19 cellular contexts compared by ENCODE assay signal in genomic region chr5:56648460-56649034, GRCh38.
"Had no signal": no experiment of that assay in that cellular context is flagged by ENCODE, and none has a peak within 500 bp of the region (broad histone marks: within the 10 kb centered on the region; RNA-seq: fewer than 3 reads in every experiment).

No MANE protein-coding gene starts in this region.

- H3K27ac ChIP-seq: body of pancreas, parathyroid adenoma, testis had no signal

- DNase-seq: activated CD4-positive, alpha-beta memory T cell treated with anti-CD3 and anti-CD28 coated beads, Interleukin-2, amount 10 ng/mL, durations not matched to agents 7 days and 5 days; activated CD4-positive, alpha-beta T cell treated with anti-CD3 and anti-CD28 coated beads for 48 hours; activated naive CD4-positive, alpha-beta T cell treated with Interleukin-2 at 50 U/mL for 16 hours; anterior cingulate cortex; body of pancreas; effector CD4-positive, alpha-beta T cell; heart left ventricle; left cardiac atrium; right cardiac atrium; stimulated activated CD4-positive, alpha-beta T cell treated with anti-CD3 and anti-CD28 coated beads, Interleukin-2, amount 100 ng/mL, for 24 hours; T1000; testis had no signal

- H3K27ac Mint-ChIP-seq: activated CD4-positive, alpha-beta memory T cell treated with anti-CD3 and anti-CD28 coated beads, Interleukin-2, amount 10 ng/mL, durations not matched to agents 7 days and 5 days; dendritic cell treated with granulocyte-macrophage colony-stimulating factor and Interleukin-4, amounts not matched to agents 40 ng/mL and 50 ng/mL, for 4 days; stimulated activated memory B cell treated with anti-CD40 and anti-IgM and Interleukin-4, amounts not matched to agents 10 μg/mL and 1 μg/mL and 100 μg/mL, for 72 hours; T-helper 1 cell treated with Interleukin-12 subunit alpha and Interleukin-12 subunit beta and Interleukin-4 antibody, amounts not matched to agents 30 μg/mL and 1 μg/mL, for 36 hours; type B pancreatic cell; WTC11 had no signal

- H3K36me3 ChIP-seq: heart left ventricle had no signal

- H3K79me2 ChIP-seq: parathyroid adenoma had no signal

- H3K9me3 Mint-ChIP-seq: activated CD4-positive, alpha-beta memory T cell treated with anti-CD3 and anti-CD28 coated beads, Interleukin-2, amount 10 ng/mL, durations not matched to agents 7 days and 5 days; dendritic cell treated with granulocyte-macrophage colony-stimulating factor and Interleukin-4, amounts not matched to agents 40 ng/mL and 50 ng/mL, for 4 days; nephron; stimulated activated memory B cell treated with anti-CD40 and anti-IgM and Interleukin-4, amounts not matched to agents 10 μg/mL and 1 μg/mL and 100 μg/mL, for 72 hours; T-helper 1 cell treated with Interleukin-12 subunit alpha and Interleukin-12 subunit beta and Interleukin-4 antibody, amounts not matched to agents 30 μg/mL and 1 μg/mL, for 36 hours; WTC11 had no signal

- H3K4me1 ChIP-seq: parathyroid adenoma, testis had no signal

- H3K9ac ChIP-seq: parathyroid adenoma had no signal

- H2AFZ ChIP-seq: parathyroid adenoma had no signal

- H3K9me3 ChIP-seq: body of pancreas, heart left ventricle, testis had no signal

- ATAC-seq: body of pancreas; heart left ventricle; left cardiac atrium; right cardiac atrium; stimulated activated memory B cell treated with anti-CD40 and anti-IgM and Interleukin-4, amounts not matched to agents 10 μg/mL and 1 μg/mL and 100 μg/mL, for 72 hours; WTC11 had no signal

- H3K36me3 Mint-ChIP-seq: stimulated activated memory B cell treated with anti-CD40 and anti-IgM and Interleukin-4, amounts not matched to agents 10 μg/mL and 1 μg/mL and 100 μg/mL, for 72 hours; type B pancreatic cell; WTC11 had no signal

- H3K4me3 Mint-ChIP-seq: activated CD4-positive, alpha-beta memory T cell treated with anti-CD3 and anti-CD28 coated beads, Interleukin-2, amount 10 ng/mL, durations not matched to agents 7 days and 5 days; dendritic cell treated with granulocyte-macrophage colony-stimulating factor and Interleukin-4, amounts not matched to agents 40 ng/mL and 50 ng/mL, for 4 days; nephron; stimulated activated memory B cell treated with anti-CD40 and anti-IgM and Interleukin-4, amounts not matched to agents 10 μg/mL and 1 μg/mL and 100 μg/mL, for 72 hours; T-helper 1 cell treated with Interleukin-12 subunit alpha and Interleukin-12 subunit beta and Interleukin-4 antibody, amounts not matched to agents 30 μg/mL and 1 μg/mL, for 36 hours; type B pancreatic cell; WTC11 had no signal

- H3K4me3 ChIP-seq: body of pancreas, heart left ventricle, testis had no signal

- H3K27me3 ChIP-seq: body of pancreas, heart left ventricle, testis had no signal

- H3K27me3 Mint-ChIP-seq: stimulated activated memory B cell treated with anti-CD40 and anti-IgM and Interleukin-4, amounts not matched to agents 10 μg/mL and 1 μg/mL and 100 μg/mL, for 72 hours; type B pancreatic cell had no signal
